In genomic region chr7:100093498-100093897, GRCh38 we compare ENCODE assay signal across 17 cellular contexts. TPM values are rescaled to one million over a fixed set of nuclear protein-coding genes. Genes with fewer than 3 reads are reported as not detected.
DNase-seq lines count a peak whose midpoint lies in the region; ATAC-seq, FAIRE-seq and TF ChIP-seq lines count a peak whose summit lies in the region.
"Had no signal": no experiment of that assay in that cellular context is flagged by ENCODE, and none has a peak within 500 bp of the region (broad histone marks: within the 10 kb centered on the region; RNA-seq: fewer than 3 reads in every experiment).

No MANE protein-coding gene starts in this region.

- DNase-seq in H9 (no peak), SK-N-MC (ENCODE audit: low read depth, low spot score) (no peak), endothelial cell of umbilical vein (ENCODE audit: low read depth, low spot score) (no peak), progenitor cell of endocrine pancreas (ENCODE audit: low spot score, unreplicated experiment) (no peak), globus pallidus (ENCODE audit: low spot score) (no peak)
- DNase-seq: activated CD4-positive, CD25-positive, alpha-beta regulatory T cell treated with anti-CD3 and anti-CD28 coated beads, Interleukin-2, amount 50 U/mL, for 72 hours; CD4-positive, alpha-beta memory T cell; cerebellar nuclear complex; immature natural killer cell; NCI-H187; NCI-H510A treated with DMSO at 0.1 percent for 48 hours; pancreas; spleen had no signal

- H3K27ac Mint-ChIP-seq in H9: peak overlapping the region; percentile 52 to 88 (median 86); a peak in 5 of 7 replicates
- peak overlapping the region; percentile 26 for H3K27ac Mint-ChIP-seq in progenitor cell of endocrine pancreas
- H3K27ac Mint-ChIP-seq: memory B cell had no signal

- no peak overlapping the region for H3T11ph ChIP-seq in H9 (ENCODE audit: low read length)

- no peak overlapping the region for H2AFZ ChIP-seq in H9 (ENCODE audit: low read length)
- H2AFZ ChIP-seq in endothelial cell of umbilical vein (ENCODE audit: low read depth, low read length): no peak overlapping the region

- H3K4me1 ChIP-seq in H9 (ENCODE audit: insufficient read depth, low read length): no peaks in the 10 kb centered on the region
- H3K4me1 ChIP-seq in endothelial cell of umbilical vein (ENCODE audit: control insufficient read depth, extremely low read depth, insufficient read depth, low read length): peaks cover 19% of the 10 kb centered on the region

- H3K56ac ChIP-seq in H9 (ENCODE audit: insufficient read length, low read depth, low read length): no peak overlapping the region

- no peaks in the 10 kb centered on the region for H4K20me1 ChIP-seq in H9 (ENCODE audit: control insufficient read depth, insufficient read depth, insufficient read length)
- H4K20me1 ChIP-seq in endothelial cell of umbilical vein (replicated peaks; ENCODE audit: control insufficient read depth, extremely low read depth, insufficient read depth, low read length): no peaks in the 10 kb centered on the region

- peaks cover 80 to 89% (median 87%) of the 10 kb centered on the region in 3 experiments for H3K36me3 Mint-ChIP-seq in H9 (ENCODE audit: insufficient read depth in 1 of 3, low read depth in 3 of 3)
- peaks cover 44% of the 10 kb centered on the region for H3K36me3 Mint-ChIP-seq in progenitor cell of endocrine pancreas (ENCODE audit: insufficient read depth)

- BruUV-seq in endothelial cell of umbilical vein (replicated peaks; lab: Mats Ljungman, UMichigan): no TSS peak

- no peaks in the 10 kb centered on the region for H3K9me1 ChIP-seq in endothelial cell of umbilical vein (replicated peaks; ENCODE audit: control insufficient read depth, extremely low read depth, insufficient read depth, low read length)

- H4K8ac ChIP-seq in H9 (replicated peaks; ENCODE audit: insufficient read length, low read depth, low read length): no peak overlapping the region

- WGBS in H9 (ENCODE audit: extremely low coverage, insufficient read length, low lambda C conversion rate): no CpG with 5 or more reads among the region's 13 CpGs

- H3K79me2 ChIP-seq in H9 (ENCODE audit: insufficient read depth, low read length): no peaks in the 10 kb centered on the region; the same call in 1 of the 2 replicates
- peaks cover 39% of the 10 kb centered on the region for H3K79me2 ChIP-seq in endothelial cell of umbilical vein (ENCODE audit: control insufficient read depth, insufficient read depth, low read length)

- H3K9ac ChIP-seq in H9 (ENCODE audit: extremely low read depth, insufficient read length, low read length): no peak overlapping the region
- no peak overlapping the region for H3K9ac ChIP-seq in SK-N-MC (ENCODE audit: insufficient read length)
- no peak overlapping the region for H3K9ac ChIP-seq in endothelial cell of umbilical vein (replicated peaks; ENCODE audit: extremely low read depth, insufficient read depth, low read length)

- H4K91ac ChIP-seq in H9 (ENCODE audit: insufficient read length, low read depth, low read length): no peak overlapping the region

- H3K4ac ChIP-seq in H9 (ENCODE audit: low read depth, low read length): no peak overlapping the region

- H3K14ac ChIP-seq in H9 (ENCODE audit: insufficient read depth, low read length): no peak overlapping the region

- H3K27ac ChIP-seq in H9 (ENCODE audit: insufficient read length, low read depth, low read length) (no peak overlapping the region), SK-N-MC (peak overlapping the region; percentile 81), endothelial cell of umbilical vein (ENCODE audit: insufficient read depth, low read depth, low read length) (peak overlapping the region; percentile 25)
- H3K27ac ChIP-seq: pancreas, spleen had no signal

- H3K27me3 ChIP-seq in H9 (ENCODE audit: insufficient read depth, low read length) (no peaks in the 10 kb centered on the region), endothelial cell of umbilical vein (ENCODE audit: control insufficient read depth in 2 of 2, insufficient read depth in 2 of 2, low read length in 2 of 2) (no peaks in the 10 kb centered on the region)
- H3K27me3 ChIP-seq: pancreas, spleen had no signal

- no peak overlapping the region for H2AK5ac ChIP-seq in H9 (ENCODE audit: insufficient read length, low read length)

- H3K79me1 ChIP-seq in H9 (ENCODE audit: insufficient read depth, low read depth, low read length, poor library complexity, severe bottlenecking): peaks cover 2% of the 10 kb centered on the region

- H2BK5ac ChIP-seq in H9 (ENCODE audit: insufficient read length, low read length): no peak overlapping the region

- H3K27me3 Mint-ChIP-seq in H9 (ENCODE audit: low read depth) (peaks cover 5% of the 10 kb centered on the region), progenitor cell of endocrine pancreas (no peaks in the 10 kb centered on the region)
- H3K27me3 Mint-ChIP-seq: CD4-positive, alpha-beta memory T cell; memory B cell had no signal

- no peak overlapping the region for H3K4me3 ChIP-seq in SK-N-MC
- H3K4me3 ChIP-seq in endothelial cell of umbilical vein (replicated peaks in 1 of 3; ENCODE audit: insufficient read depth in 1 of 3, low read depth in 1 of 3, low read length in 3 of 3): no peak overlapping the region
- H3K4me3 ChIP-seq: pancreas, spleen had no signal

- H3K36me3 ChIP-seq in SK-N-MC (ENCODE audit: insufficient read depth, low read length) (peaks cover 83% of the 10 kb centered on the region), endothelial cell of umbilical vein (ENCODE audit: control insufficient read depth in 2 of 2, extremely low read depth in 1 of 2, insufficient read depth in 2 of 2, low read length in 2 of 2) (peaks cover 46 to 52% of the 10 kb centered on the region in 2 experiments)

- no peak overlapping the region for H3K18ac ChIP-seq in H9 (ENCODE audit: insufficient read length, low read depth, low read length)

- H3K4me2 ChIP-seq in H9 (ENCODE audit: insufficient read depth, insufficient read length, low read length): no peak overlapping the region
- no peak overlapping the region for H3K4me2 ChIP-seq in endothelial cell of umbilical vein (ENCODE audit: insufficient read depth, low read length)

- H3K9me3 Mint-ChIP-seq in H9 (no peaks in the 10 kb centered on the region; a peak in 1 of 5 replicates), progenitor cell of endocrine pancreas (ENCODE audit: low read depth) (no peaks in the 10 kb centered on the region)
- H3K9me3 Mint-ChIP-seq: immature natural killer cell, memory B cell had no signal

- ATAC-seq in GM19397 (IDR thresholded peaks at IDR 0.05; ENCODE audit: unreplicated experiment): no peak
- ATAC-seq in GM21723 (IDR thresholded peaks at IDR 0.05; ENCODE audit: unreplicated experiment): no peak

- TF ChIP-seq CTCF in H9 (conservative IDR thresholded peaks at IDR 0.05): no peak
- TF ChIP-seq CTCF in endothelial cell of umbilical vein (IDR thresholded peaks at IDR 0.05; ENCODE audit: extremely low read depth in 1 of 2, insufficient read depth in 1 of 2, low read depth in 1 of 2, low read length in 2 of 2): no peak
- TF ChIP-seq CTCF in progenitor cell of endocrine pancreas (IDR thresholded peaks at IDR 0.05; ENCODE audit: unreplicated experiment): no peak

- H3K9me3 ChIP-seq in H9 (ENCODE audit: control insufficient read depth, low read depth, low read length) (no peaks in the 10 kb centered on the region), SK-N-MC (ENCODE audit: low read depth, low read length) (no peaks in the 10 kb centered on the region), endothelial cell of umbilical vein (replicated peaks; ENCODE audit: control insufficient read depth, insufficient read depth, low read length) (no peaks in the 10 kb centered on the region)
- H3K9me3 ChIP-seq: pancreas, spleen had no signal

- peak overlapping the region in 1 of 2 experiments; percentile 46; a peak in 3 of 5 replicates for H3K4me3 Mint-ChIP-seq in H9
- no peak overlapping the region for H3K4me3 Mint-ChIP-seq in progenitor cell of endocrine pancreas (ENCODE audit: low read depth)
- H3K4me3 Mint-ChIP-seq: immature natural killer cell, memory B cell had no signal

- H2BK12ac ChIP-seq in H9 (ENCODE audit: insufficient read length, low read depth, low read length): no peak overlapping the region

- H3K23ac ChIP-seq in H9 (ENCODE audit: insufficient read length, low read depth, low read length): no peak overlapping the region

- POLR2A ChIA-PET in endothelial cell of umbilical vein (lab: Charles Lee): no interaction called here

- intact Hi-C loops in endothelial cell of umbilical vein (cut with micrococcal nuclease): no loop called here

- H4K5ac ChIP-seq in H9 (ENCODE audit: insufficient read length, low read depth, low read length): no peak overlapping the region

- no peak overlapping the region for H2BK15ac ChIP-seq in H9 (ENCODE audit: low read depth, low read length)

- no peak overlapping the region for H2BK120ac ChIP-seq in H9 (ENCODE audit: low read depth, low read length, poor library complexity, severe bottlenecking)

- dilution Hi-C loops in endothelial cell of umbilical vein (cut with MboI; ENCODE audit: extremely low pct_ligation_motif_present, low sequenced_read_pairs): no loop called here

- CTCF ChIA-PET in endothelial cell of umbilical vein (lab: Charles Lee): no interaction called here

- peaks cover 9 to 17% of the 10 kb centered on the region in 2 experiments for H3K4me1 Mint-ChIP-seq in H9
- peaks cover 15% of the 10 kb centered on the region for H3K4me1 Mint-ChIP-seq in progenitor cell of endocrine pancreas (ENCODE audit: low read depth)

- H2BK20ac ChIP-seq in H9 (ENCODE audit: low read depth, low read length, poor library complexity, severe bottlenecking): no peak overlapping the region

- no peak for TF ChIP-seq POLR2A in endothelial cell of umbilical vein (IDR thresholded peaks at IDR 0.05; ENCODE audit: low read depth, low read length)

- H3K23me2 ChIP-seq in H9 (ENCODE audit: insufficient read length, low read depth, low read length, poor library complexity, severe bottlenecking): peaks cover 4% of the 10 kb centered on the region

- FAIRE-seq in endothelial cell of umbilical vein (lab: Jason Lieb, UNC): no peak
- FAIRE-seq: GM12891, pancreas had no signal

RNA-seq across cellular contexts. Expression of gene COPS6, which starts 4.7 kb away (rescaled TPM):
- total RNA-seq in H9 (2021) (140 and 144 TPM in 2 replicates), endothelial cell of umbilical vein (168 and 188 TPM in 2 replicates), progenitor cell of endocrine pancreas (110 and 113 TPM in 2 replicates)
- 251 and 268 TPM in 2 replicates for polyA plus RNA-seq in endothelial cell of umbilical vein
- polyA plus RNA-seq in endothelial cell of umbilical vein (2011; cell fraction: cytosol; rRNA removed): 257 and 331 TPM in 2 replicates
- 152 and 181 TPM in 2 replicates for polyA plus RNA-seq in endothelial cell of umbilical vein (2011; cell fraction: nucleus; rRNA removed)
- 169 and 251 TPM in 2 replicates for polyA plus RNA-seq in endothelial cell of umbilical vein (2012)
- 230 and 233 TPM in 2 replicates for polyA minus RNA-seq in endothelial cell of umbilical vein
- 122 TPM for polyA minus RNA-seq in endothelial cell of umbilical vein (2011; cell fraction: cytosol; rRNA and poly(A)+ RNA removed)
- polyA minus RNA-seq in endothelial cell of umbilical vein (2011; cell fraction: nucleus; rRNA and poly(A)+ RNA removed): 46.3 and 64.6 TPM in 2 replicates

RNA-seq across cellular contexts. Expression of gene MCM7, which starts 7.7 kb away (rescaled TPM):
- total RNA-seq in H9 (2021): 387 and 390 TPM in 2 replicates
- total RNA-seq in endothelial cell of umbilical vein: 183 and 187 TPM in 2 replicates
- polyA plus RNA-seq in endothelial cell of umbilical vein: 145 and 156 TPM in 2 replicates
- polyA plus RNA-seq in endothelial cell of umbilical vein (2011; cell fraction: cytosol; rRNA removed): 128 and 148 TPM in 2 replicates
- 575 and 612 TPM in 2 replicates for polyA plus RNA-seq in endothelial cell of umbilical vein (2011; cell fraction: nucleus; rRNA removed)
- 68.4 and 119 TPM in 2 replicates for polyA plus RNA-seq in endothelial cell of umbilical vein (2012)
- 123 and 162 TPM in 2 replicates for polyA minus RNA-seq in endothelial cell of umbilical vein
- 332 TPM for polyA minus RNA-seq in endothelial cell of umbilical vein (2011; cell fraction: cytosol; rRNA and poly(A)+ RNA removed)
- polyA minus RNA-seq in endothelial cell of umbilical vein (2011; cell fraction: nucleus; rRNA and poly(A)+ RNA removed): 151 and 168 TPM in 2 replicates
- 212 and 224 TPM in 2 replicates for total RNA-seq in progenitor cell of endocrine pancreas

RNA-seq across cellular contexts. Expression of gene AP4M1, which starts 7.9 kb away (rescaled TPM):
- total RNA-seq in H9 (2021) (18.8 and 20.2 TPM in 2 replicates), endothelial cell of umbilical vein (20.5 and 22.7 TPM in 2 replicates), progenitor cell of endocrine pancreas (34.0 and 36.0 TPM in 2 replicates)
- polyA plus RNA-seq in endothelial cell of umbilical vein: 27.4 and 31.4 TPM in 2 replicates
- polyA plus RNA-seq in endothelial cell of umbilical vein (2011; cell fraction: cytosol; rRNA removed): 20.7 and 21.5 TPM in 2 replicates
- 57.4 and 65.9 TPM in 2 replicates for polyA plus RNA-seq in endothelial cell of umbilical vein (2011; cell fraction: nucleus; rRNA removed)
- 25.9 and 28.9 TPM in 2 replicates for polyA plus RNA-seq in endothelial cell of umbilical vein (2012)
- polyA minus RNA-seq in endothelial cell of umbilical vein: 22.9 and 24.5 TPM in 2 replicates
- 10.0 TPM for polyA minus RNA-seq in endothelial cell of umbilical vein (2011; cell fraction: cytosol; rRNA and poly(A)+ RNA removed)
- 13.7 and 17.7 TPM in 2 replicates for polyA minus RNA-seq in endothelial cell of umbilical vein (2011; cell fraction: nucleus; rRNA and poly(A)+ RNA removed)

RNA-seq across cellular contexts. Expression of gene ZNF3, which starts 12.0 kb away (rescaled TPM):
- 60.4 and 62.8 TPM in 2 replicates for total RNA-seq in H9 (2021)
- 30.9 and 31.1 TPM in 2 replicates for total RNA-seq in endothelial cell of umbilical vein
- polyA plus RNA-seq in endothelial cell of umbilical vein: 20.1 and 21.8 TPM in 2 replicates
- 16.4 and 18.1 TPM in 2 replicates for polyA plus RNA-seq in endothelial cell of umbilical vein (2011; cell fraction: cytosol; rRNA removed)
- 92.5 and 96.6 TPM in 2 replicates for polyA plus RNA-seq in endothelial cell of umbilical vein (2011; cell fraction: nucleus; rRNA removed)
- 16.4 and 21.6 TPM in 2 replicates for polyA plus RNA-seq in endothelial cell of umbilical vein (2012)
- polyA minus RNA-seq in endothelial cell of umbilical vein: 44.7 and 59.7 TPM in 2 replicates
- 8.2 TPM for polyA minus RNA-seq in endothelial cell of umbilical vein (2011; cell fraction: cytosol; rRNA and poly(A)+ RNA removed)
- 57.9 and 89.1 TPM in 2 replicates for polyA minus RNA-seq in endothelial cell of umbilical vein (2011; cell fraction: nucleus; rRNA and poly(A)+ RNA removed)
- total RNA-seq in progenitor cell of endocrine pancreas: 91.8 and 95.1 TPM in 2 replicates

RNA-seq across cellular contexts. Expression of gene TAF6, which starts 25.7 kb away (rescaled TPM):
- total RNA-seq in H9 (2021) (87.1 and 88.9 TPM in 2 replicates), endothelial cell of umbilical vein (64.6 and 67.3 TPM in 2 replicates), progenitor cell of endocrine pancreas (79.6 and 91.2 TPM in 2 replicates)
- polyA plus RNA-seq in endothelial cell of umbilical vein: 32.7 and 34.1 TPM in 2 replicates
- polyA plus RNA-seq in endothelial cell of umbilical vein (2011; cell fraction: cytosol; rRNA removed): 27.6 and 28.5 TPM in 2 replicates
- 54.1 and 58.7 TPM in 2 replicates for polyA plus RNA-seq in endothelial cell of umbilical vein (2011; cell fraction: nucleus; rRNA removed)
- polyA plus RNA-seq in endothelial cell of umbilical vein (2012): 42.1 and 45.9 TPM in 2 replicates
- 40.3 and 57.7 TPM in 2 replicates for polyA minus RNA-seq in endothelial cell of umbilical vein
- 21.2 TPM for polyA minus RNA-seq in endothelial cell of umbilical vein (2011; cell fraction: cytosol; rRNA and poly(A)+ RNA removed)
- 18.0 TPM in 2 replicates for polyA minus RNA-seq in endothelial cell of umbilical vein (2011; cell fraction: nucleus; rRNA and poly(A)+ RNA removed)
